1 cellular context compared by ENCODE assay signal in genomic region chr14:35355981-35356839, GRCh38.
A peak's percentile ranks its signal among the peaks of the same experiment; 100 is the strongest.
TF ChIP-seq lines count a peak whose summit lies in the region.

No MANE protein-coding gene starts in this region.

TF ChIP-seq in HepG2, 621 proteins besides CTCF, POLR2A, EP300 and RAD21 (continued from another document and continues in another):
- TF ChIP-seq CEBPZ (IDR thresholded peaks at IDR 0.05; ENCODE audit: low read length) (no peak), GABPB1 (CRISPR knock-in tag; IDR thresholded peaks at IDR 0.05) (peak; percentile 71; the same call in 1 of the 2 replicates), RBM22 (optimal IDR thresholded peaks at IDR 0.05; ENCODE audit: low read length) (no peak), LBX2 (CRISPR knock-in tag; IDR thresholded peaks at IDR 0.05; ENCODE audit: borderline replicate concordance) (no peak), ZNF598 (CRISPR knock-in tag; IDR thresholded peaks at IDR 0.05; ENCODE audit: borderline replicate concordance) (peak; percentile 85; the same call in 1 of the 2 replicates), FOXO1 (CRISPR knock-in tag; IDR thresholded peaks at IDR 0.05) (peak; percentile 93), SOX5 (CRISPR knock-in tag; IDR thresholded peaks at IDR 0.05; ENCODE audit: borderline replicate concordance) (peak; percentile 93), ZNF451 (CRISPR knock-in tag; IDR thresholded peaks at IDR 0.05) (peak; percentile 9; the same call in 1 of the 2 replicates), ZNF567 (CRISPR knock-in tag; IDR thresholded peaks at IDR 0.05; ENCODE audit: borderline replicate concordance) (no peak), FOXK1 (CRISPR knock-in tag; IDR thresholded peaks at IDR 0.05; ENCODE audit: borderline replicate concordance, low read depth) (peak; percentile 88; the same call in 1 of the 2 replicates), NFATC3 (CRISPR knock-in tag; IDR thresholded peaks at IDR 0.05) (0 out of 2 replicates have a peak, but pooled peaks have one; percentile 23), ZMAT3 (CRISPR knock-in tag; conservative IDR thresholded peaks at IDR 0.05) (peak; percentile 25; the same call in 1 of the 2 replicates), ZBTB40 (IDR thresholded peaks at IDR 0.05) (no peak), ZBTB40 (CRISPR knock-in tag; IDR thresholded peaks at IDR 0.05) (peak; percentile 68; the same call in 1 of the 2 replicates), SMYD3 (CRISPR knock-in tag; IDR thresholded peaks at IDR 0.05) (no peak; the same call in 1 of the 2 replicates), MED1 (CRISPR knock-in tag; IDR thresholded peaks at IDR 0.05) (peak; percentile 92), GTF2F1 (IDR thresholded peaks at IDR 0.05; ENCODE audit: low read length) (no peak), STAG1 (CRISPR knock-in tag; IDR thresholded peaks at IDR 0.05) (no peak), ZFP41 (CRISPR knock-in tag; IDR thresholded peaks at IDR 0.05; ENCODE audit: borderline replicate concordance) (no peak), SMAD9 (CRISPR knock-in tag; IDR thresholded peaks at IDR 0.05) (0 out of 2 replicates have a peak, but pooled peaks have one; percentile 81), ZBTB1 (CRISPR knock-in tag; IDR thresholded peaks at IDR 0.05; ENCODE audit: borderline replicate concordance) (no peak), ZNF138 (CRISPR knock-in tag; IDR thresholded peaks at IDR 0.05; ENCODE audit: low read depth) (no peak), TOPORS (CRISPR knock-in tag; IDR thresholded peaks at IDR 0.05) (no peak)
- TF ChIP-seq, protein P1, sequence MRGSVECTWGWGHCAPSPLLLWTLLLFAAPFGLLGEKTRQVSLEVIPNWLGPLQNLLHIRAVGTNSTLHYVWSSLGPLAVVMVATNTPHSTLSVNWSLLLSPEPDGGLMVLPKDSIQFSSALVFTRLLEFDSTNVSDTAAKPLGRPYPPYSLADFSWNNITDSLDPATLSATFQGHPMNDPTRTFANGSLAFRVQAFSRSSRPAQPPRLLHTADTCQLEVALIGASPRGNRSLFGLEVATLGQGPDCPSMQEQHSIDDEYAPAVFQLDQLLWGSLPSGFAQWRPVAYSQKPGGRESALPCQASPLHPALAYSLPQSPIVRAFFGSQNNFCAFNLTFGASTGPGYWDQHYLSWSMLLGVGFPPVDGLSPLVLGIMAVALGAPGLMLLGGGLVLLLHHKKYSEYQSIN (CRISPR knock-in tag; IDR thresholded peaks at IDR 0.05; ENCODE audit: borderline replicate concordance) = no peak
- TF ChIP-seq, protein P2, sequence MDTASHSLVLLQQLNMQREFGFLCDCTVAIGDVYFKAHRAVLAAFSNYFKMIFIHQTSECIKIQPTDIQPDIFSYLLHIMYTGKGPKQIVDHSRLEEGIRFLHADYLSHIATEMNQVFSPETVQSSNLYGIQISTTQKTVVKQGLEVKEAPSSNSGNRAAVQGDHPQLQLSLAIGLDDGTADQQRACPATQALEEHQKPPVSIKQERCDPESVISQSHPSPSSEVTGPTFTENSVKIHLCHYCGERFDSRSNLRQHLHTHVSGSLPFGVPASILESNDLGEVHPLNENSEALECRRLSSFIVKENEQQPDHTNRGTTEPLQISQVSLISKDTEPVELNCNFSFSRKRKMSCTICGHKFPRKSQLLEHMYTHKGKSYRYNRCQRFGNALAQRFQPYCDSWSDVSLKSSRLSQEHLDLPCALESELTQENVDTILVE (CRISPR knock-in tag; IDR thresholded peaks at IDR 0.05) = peak; percentile 90; the same call in 1 of the 2 replicates
- TF ChIP-seq, protein P3, sequence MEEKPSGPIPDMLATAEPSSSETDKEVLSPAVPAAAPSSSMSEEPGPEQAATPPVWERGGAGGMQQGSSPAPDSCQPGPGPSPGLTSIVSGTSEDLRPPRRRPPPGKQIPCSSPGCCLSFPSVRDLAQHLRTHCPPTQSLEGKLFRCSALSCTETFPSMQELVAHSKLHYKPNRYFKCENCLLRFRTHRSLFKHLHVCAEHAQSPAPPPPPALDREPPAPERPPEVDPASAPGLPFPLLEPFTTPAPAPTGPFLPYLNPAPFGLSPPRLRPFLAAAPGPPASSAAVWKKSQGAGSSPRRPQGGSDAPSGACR (CRISPR knock-in tag; IDR thresholded peaks at IDR 0.05) = no peak; the same call in 1 of the 2 replicates
- TF ChIP-seq, protein P4, sequence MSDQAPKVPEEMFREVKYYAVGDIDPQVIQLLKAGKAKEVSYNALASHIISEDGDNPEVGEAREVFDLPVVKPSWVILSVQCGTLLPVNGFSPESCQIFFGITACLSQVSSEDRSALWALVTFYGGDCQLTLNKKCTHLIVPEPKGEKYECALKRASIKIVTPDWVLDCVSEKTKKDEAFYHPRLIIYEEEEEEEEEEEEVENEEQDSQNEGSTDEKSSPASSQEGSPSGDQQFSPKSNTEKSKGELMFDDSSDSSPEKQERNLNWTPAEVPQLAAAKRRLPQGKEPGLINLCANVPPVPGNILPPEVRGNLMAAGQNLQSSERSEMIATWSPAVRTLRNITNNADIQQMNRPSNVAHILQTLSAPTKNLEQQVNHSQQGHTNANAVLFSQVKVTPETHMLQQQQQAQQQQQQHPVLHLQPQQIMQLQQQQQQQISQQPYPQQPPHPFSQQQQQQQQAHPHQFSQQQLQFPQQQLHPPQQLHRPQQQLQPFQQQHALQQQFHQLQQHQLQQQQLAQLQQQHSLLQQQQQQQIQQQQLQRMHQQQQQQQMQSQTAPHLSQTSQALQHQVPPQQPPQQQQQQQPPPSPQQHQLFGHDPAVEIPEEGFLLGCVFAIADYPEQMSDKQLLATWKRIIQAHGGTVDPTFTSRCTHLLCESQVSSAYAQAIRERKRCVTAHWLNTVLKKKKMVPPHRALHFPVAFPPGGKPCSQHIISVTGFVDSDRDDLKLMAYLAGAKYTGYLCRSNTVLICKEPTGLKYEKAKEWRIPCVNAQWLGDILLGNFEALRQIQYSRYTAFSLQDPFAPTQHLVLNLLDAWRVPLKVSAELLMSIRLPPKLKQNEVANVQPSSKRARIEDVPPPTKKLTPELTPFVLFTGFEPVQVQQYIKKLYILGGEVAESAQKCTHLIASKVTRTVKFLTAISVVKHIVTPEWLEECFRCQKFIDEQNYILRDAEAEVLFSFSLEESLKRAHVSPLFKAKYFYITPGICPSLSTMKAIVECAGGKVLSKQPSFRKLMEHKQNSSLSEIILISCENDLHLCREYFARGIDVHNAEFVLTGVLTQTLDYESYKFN (CRISPR knock-in tag; conservative IDR thresholded peaks at IDR 0.05) = peak; percentile 94
- TF ChIP-seq, protein P5, sequence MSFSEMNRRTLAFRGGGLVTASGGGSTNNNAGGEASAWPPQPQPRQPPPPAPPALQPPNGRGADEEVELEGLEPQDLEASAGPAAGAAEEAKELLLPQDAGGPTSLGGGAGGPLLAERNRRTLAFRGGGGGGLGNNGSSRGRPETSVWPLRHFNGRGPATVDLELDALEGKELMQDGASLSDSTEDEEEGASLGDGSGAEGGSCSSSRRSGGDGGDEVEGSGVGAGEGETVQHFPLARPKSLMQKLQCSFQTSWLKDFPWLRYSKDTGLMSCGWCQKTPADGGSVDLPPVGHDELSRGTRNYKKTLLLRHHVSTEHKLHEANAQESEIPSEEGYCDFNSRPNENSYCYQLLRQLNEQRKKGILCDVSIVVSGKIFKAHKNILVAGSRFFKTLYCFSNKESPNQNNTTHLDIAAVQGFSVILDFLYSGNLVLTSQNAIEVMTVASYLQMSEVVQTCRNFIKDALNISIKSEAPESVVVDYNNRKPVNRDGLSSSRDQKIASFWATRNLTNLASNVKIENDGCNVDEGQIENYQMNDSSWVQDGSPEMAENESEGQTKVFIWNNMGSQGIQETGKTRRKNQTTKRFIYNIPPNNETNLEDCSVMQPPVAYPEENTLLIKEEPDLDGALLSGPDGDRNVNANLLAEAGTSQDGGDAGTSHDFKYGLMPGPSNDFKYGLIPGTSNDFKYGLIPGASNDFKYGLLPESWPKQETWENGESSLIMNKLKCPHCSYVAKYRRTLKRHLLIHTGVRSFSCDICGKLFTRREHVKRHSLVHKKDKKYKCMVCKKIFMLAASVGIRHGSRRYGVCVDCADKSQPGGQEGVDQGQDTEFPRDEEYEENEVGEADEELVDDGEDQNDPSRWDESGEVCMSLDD (CRISPR knock-in tag; IDR thresholded peaks at IDR 0.05; ENCODE audit: borderline replicate concordance) = no peak
- TF ChIP-seq, protein P6, sequence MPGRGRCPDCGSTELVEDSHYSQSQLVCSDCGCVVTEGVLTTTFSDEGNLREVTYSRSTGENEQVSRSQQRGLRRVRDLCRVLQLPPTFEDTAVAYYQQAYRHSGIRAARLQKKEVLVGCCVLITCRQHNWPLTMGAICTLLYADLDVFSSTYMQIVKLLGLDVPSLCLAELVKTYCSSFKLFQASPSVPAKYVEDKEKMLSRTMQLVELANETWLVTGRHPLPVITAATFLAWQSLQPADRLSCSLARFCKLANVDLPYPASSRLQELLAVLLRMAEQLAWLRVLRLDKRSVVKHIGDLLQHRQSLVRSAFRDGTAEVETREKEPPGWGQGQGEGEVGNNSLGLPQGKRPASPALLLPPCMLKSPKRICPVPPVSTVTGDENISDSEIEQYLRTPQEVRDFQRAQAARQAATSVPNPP (CRISPR knock-in tag; IDR thresholded peaks at IDR 0.05) = no peak
